Comparison of ENCODE assay signal across 10 cellular contexts in the genomic region with DNA sequence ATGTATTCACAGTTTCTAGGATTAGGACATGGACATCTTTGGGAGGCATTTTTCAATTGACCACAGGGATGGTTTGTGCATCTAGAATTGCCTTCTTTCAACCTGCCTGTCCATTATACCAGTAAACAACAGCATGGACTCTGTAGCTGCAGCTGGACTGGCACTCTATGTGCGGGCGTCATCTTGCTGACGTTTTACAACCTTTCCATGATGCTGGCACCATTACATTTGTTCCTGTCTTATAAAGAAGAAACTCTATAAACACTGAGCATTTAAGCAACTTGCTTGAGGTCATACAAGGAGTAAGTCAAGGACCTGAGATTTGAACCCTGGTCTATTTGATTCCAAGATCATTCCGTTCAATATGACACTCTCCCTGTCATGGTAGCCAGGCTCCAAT. TPM values are rescaled to one million over a fixed set of nuclear protein-coding genes. Genes with fewer than 3 reads are reported as not detected.
"Had no signal": no experiment of that assay in that cellular context is flagged by ENCODE, and none has a peak within 500 bp of the region (broad histone marks: within the 10 kb centered on the region; RNA-seq: fewer than 3 reads in every experiment).

No MANE protein-coding gene starts in this region.

- H3K9me3 Mint-ChIP-seq: H9 had no signal

- ATAC-seq: K562 had no signal

- H2AFZ ChIP-seq: GM23248 had no signal

- H3K4me3 ChIP-seq: GM23248, K562 had no signal

- H3K9ac ChIP-seq: GM23248 had no signal

- H3K27ac ChIP-seq: GM23248 had no signal

- FAIRE-seq: H54, HTR-8/SVneo, K562 had no signal

- H3K4me3 Mint-ChIP-seq: H9 had no signal

- H3K27ac Mint-ChIP-seq: H9 had no signal

- DNase-seq: GM23248, GOT3, H9, HCEC 1CT, IMR-90, KG1 had no signal

RNA-seq across cellular contexts. Expression of gene IGFBP5, which starts 25.4 kb away (rescaled TPM):
- total RNA-seq: HT-29 had no signal
